ENCODE assay signal across 27 cellular contexts in genomic region chr13:24678151-24678550, GRCh38. TPM values are rescaled to one million over a fixed set of nuclear protein-coding genes. Genes with fewer than 3 reads are reported as not detected.
"Had no signal": no experiment of that assay in that cellular context is flagged by ENCODE, and none has a peak within 500 bp of the region (broad histone marks: within the 10 kb centered on the region; RNA-seq: fewer than 3 reads in every experiment).

No MANE protein-coding gene starts in this region.

- H3K4me1 ChIP-seq: parathyroid adenoma had no signal

- H3K9me3 ChIP-seq: left ventricle myocardium inferior, thyroid gland had no signal

- H3K36me3 ChIP-seq: cardiac muscle cell, left ventricle myocardium inferior, thyroid gland, WERI-Rb-1 had no signal

- DNase-seq: activated CD4-positive, alpha-beta T cell treated with anti-CD3 and anti-CD28 coated beads, Interleukin-2, amount 10 ng/mL, durations not matched to agents 7 days and 5 days; activated CD4-positive, CD25-positive, alpha-beta regulatory T cell treated with anti-CD3 and anti-CD28 coated beads, Interleukin-2, amount 50 U/mL, for 72 hours; activated CD8-positive, alpha-beta memory T cell treated with anti-CD3 and anti-CD28 coated beads, Interleukin-2, amount 10 ng/mL, durations not matched to agents 7 days and 5 days; activated CD8-positive, alpha-beta T cell treated with anti-CD3 and anti-CD28 coated beads for 36 hours; activated effector memory CD4-positive, alpha-beta T cell treated with anti-CD3 and anti-CD28 coated beads, Interleukin-2, amount 50 U/mL, for 16 hours; activated naive CD4-positive, alpha-beta T cell treated with anti-CD3 and anti-CD28 coated beads, Interleukin-2, amount 10 ng/mL, durations not matched to agents 7 days and 5 days; activated T-cell treated with anti-CD3 and anti-CD28 coated beads for 4 hours; dermis blood vessel endothelial cell; effector CD8-positive, alpha-beta T cell; erythroblast; foreskin fibroblast; left ventricle myocardium inferior; mammary epithelial cell; right cardiac atrium; stimulated activated CD4-positive, alpha-beta T cell treated with anti-CD3 and anti-CD28 coated beads, Interleukin-12 subunit alpha, Interleukin-12 subunit beta, amount 100 ng/mL, for 4 hours; stimulated activated CD4-positive, alpha-beta T cell treated with anti-CD3 and anti-CD28 coated beads, Interleukin-4, amount 100 ng/mL, for 4 hours; stimulated activated naive CD8-positive, alpha-beta T cell treated with anti-CD3 and anti-CD28 coated beads, Interleukin-15, Interleukin-2, amounts not matched to agents 100 U/mL and 50 U/mL, for 24 hours; T1000; thyroid gland; WERI-Rb-1 had no signal

- H3K4me3 ChIP-seq: cardiac muscle cell, left ventricle myocardium inferior, thyroid gland had no signal

- ATAC-seq: activated CD8-positive, alpha-beta memory T cell treated with anti-CD3 and anti-CD28 coated beads, Interleukin-2, amount 10 ng/mL, durations not matched to agents 7 days and 5 days; activated CD8-positive, alpha-beta T cell treated with anti-CD3 and anti-CD28 coated beads for 36 hours; right cardiac atrium; stimulated activated naive CD8-positive, alpha-beta T cell treated with anti-CD3 and anti-CD28 coated beads, Interleukin-15, Interleukin-2, amounts not matched to agents 100 U/mL and 50 U/mL, for 24 hours had no signal

RNA-seq across cellular contexts. Expression of gene ATP12A, which starts 2.1 kb away (rescaled TPM):
- total RNA-seq: cardiac muscle cell, dermis blood vessel endothelial cell, fibroblast of lung, glomerular endothelial cell, left ventricle myocardium inferior, myocyte, pulmonary artery endothelial cell, right cardiac atrium, subcutaneous adipose tissue had no signal
- polyA plus RNA-seq: cardiac muscle cell, fibroblast of lung, right cardiac atrium had no signal
